1 cellular context compared by ENCODE assay signal in the genomic region with DNA sequence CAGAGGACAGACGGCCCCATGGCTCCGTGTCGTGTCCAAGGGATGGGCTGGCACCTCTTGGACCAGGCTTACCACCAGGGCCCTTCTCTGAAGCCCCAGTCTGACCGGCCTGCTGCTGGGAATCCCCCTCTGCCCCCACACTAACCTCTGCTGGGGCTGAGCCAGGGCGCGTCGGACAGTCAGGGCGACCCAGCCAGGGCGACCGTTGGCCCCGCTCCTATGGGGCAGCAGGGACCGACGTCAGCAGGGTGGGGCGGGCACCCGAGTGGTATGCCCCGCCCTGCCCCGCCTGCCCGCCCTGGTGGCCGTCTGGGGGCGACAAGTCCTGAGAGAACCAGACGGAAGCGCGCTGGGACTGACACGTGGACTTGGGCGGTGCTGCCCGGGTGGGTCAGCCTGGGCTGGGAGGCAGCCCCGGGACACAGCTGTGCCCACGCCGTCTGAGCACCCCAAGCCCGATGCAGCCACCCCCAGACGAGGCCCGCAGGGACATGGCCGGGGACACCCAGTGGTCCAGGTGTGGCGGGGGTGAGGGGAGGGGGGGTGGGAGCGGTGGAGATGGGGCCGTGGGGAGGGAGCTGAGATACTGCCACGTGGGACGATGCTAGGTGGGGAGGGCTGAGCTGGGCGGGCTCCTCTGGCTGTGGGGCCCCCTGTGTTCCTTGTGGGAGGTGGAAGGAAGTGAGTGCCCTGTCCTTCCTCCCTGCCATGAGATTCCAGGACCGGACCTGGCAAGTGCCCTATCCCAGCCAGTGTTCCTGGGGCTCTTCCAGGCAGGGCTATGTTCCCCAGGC.
TF ChIP-seq lines count a peak whose summit lies in the region.

A gene with protein sequence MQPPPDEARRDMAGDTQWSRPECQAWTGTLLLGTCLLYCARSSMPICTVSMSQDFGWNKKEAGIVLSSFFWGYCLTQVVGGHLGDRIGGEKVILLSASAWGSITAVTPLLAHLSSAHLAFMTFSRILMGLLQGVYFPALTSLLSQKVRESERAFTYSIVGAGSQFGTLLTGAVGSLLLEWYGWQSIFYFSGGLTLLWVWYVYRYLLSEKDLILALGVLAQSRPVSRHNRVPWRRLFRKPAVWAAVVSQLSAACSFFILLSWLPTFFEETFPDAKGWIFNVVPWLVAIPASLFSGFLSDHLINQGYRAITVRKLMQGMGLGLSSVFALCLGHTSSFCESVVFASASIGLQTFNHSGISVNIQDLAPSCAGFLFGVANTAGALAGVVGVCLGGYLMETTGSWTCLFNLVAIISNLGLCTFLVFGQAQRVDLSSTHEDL (plus strand): TSS at position 337 of the 794 bp plus-strand sequence. CDS start 122 bp downstream, at position 459.

TF ChIP-seq in WTC11, 78 proteins besides CTCF, POLR2A, EP300 and RAD21 (continued from another document):
- TF ChIP-seq, protein P1, sequence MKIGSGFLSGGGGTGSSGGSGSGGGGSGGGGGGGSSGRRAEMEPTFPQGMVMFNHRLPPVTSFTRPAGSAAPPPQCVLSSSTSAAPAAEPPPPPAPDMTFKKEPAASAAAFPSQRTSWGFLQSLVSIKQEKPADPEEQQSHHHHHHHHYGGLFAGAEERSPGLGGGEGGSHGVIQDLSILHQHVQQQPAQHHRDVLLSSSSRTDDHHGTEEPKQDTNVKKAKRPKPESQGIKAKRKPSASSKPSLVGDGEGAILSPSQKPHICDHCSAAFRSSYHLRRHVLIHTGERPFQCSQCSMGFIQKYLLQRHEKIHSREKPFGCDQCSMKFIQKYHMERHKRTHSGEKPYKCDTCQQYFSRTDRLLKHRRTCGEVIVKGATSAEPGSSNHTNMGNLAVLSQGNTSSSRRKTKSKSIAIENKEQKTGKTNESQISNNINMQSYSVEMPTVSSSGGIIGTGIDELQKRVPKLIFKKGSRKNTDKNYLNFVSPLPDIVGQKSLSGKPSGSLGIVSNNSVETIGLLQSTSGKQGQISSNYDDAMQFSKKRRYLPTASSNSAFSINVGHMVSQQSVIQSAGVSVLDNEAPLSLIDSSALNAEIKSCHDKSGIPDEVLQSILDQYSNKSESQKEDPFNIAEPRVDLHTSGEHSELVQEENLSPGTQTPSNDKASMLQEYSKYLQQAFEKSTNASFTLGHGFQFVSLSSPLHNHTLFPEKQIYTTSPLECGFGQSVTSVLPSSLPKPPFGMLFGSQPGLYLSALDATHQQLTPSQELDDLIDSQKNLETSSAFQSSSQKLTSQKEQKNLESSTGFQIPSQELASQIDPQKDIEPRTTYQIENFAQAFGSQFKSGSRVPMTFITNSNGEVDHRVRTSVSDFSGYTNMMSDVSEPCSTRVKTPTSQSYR (CRISPR knock-in tag; IDR thresholded peaks at IDR 0.05), result no peak
- TF ChIP-seq, protein P2, sequence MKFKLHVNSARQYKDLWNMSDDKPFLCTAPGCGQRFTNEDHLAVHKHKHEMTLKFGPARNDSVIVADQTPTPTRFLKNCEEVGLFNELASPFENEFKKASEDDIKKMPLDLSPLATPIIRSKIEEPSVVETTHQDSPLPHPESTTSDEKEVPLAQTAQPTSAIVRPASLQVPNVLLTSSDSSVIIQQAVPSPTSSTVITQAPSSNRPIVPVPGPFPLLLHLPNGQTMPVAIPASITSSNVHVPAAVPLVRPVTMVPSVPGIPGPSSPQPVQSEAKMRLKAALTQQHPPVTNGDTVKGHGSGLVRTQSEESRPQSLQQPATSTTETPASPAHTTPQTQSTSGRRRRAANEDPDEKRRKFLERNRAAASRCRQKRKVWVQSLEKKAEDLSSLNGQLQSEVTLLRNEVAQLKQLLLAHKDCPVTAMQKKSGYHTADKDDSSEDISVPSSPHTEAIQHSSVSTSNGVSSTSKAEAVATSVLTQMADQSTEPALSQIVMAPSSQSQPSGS (CRISPR knock-in tag; IDR thresholded peaks at IDR 0.05; ENCODE audit: borderline replicate concordance, low read depth), result no peak
- TF ChIP-seq, protein P3, sequence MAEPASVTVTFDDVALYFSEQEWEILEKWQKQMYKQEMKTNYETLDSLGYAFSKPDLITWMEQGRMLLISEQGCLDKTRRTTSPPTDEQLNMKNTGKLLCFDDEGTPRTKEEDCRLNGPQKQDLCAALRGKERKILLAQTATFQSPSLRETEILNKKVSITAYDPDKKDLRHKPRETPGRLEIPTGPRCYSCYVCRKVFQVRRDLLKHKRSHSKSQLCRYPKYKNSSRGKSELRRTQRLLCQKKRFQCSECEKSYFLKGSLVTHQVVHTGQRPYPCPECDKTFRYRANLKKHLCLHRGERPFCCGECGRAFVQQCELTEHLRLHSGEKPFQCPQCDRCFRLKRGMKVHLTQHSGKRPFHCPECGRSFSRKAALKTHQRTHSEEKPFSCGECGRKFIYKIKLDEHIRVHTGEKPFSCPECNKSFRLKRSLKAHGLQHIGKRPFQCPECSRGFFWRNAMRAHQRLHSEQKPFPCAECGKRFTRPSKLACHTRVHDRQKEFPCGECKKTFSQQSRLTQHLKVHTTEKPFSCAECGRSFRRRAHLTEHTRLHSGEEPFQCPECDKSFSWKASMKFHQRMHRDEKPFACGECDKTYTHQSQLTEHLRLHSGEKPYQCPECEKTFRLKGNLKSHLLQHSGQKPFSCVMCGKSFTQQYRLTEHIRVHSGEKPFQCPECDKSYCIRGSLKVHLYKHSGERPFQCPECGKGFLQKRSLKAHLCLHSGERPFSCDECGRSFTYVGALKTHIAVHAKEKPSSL (CRISPR knock-in tag; conservative IDR thresholded peaks at IDR 0.05), result no peak
- TF ChIP-seq FOXJ3 (CRISPR knock-in tag; IDR thresholded peaks at IDR 0.05; ENCODE audit: borderline replicate concordance), result no peak
- TF ChIP-seq ELF4 (CRISPR knock-in tag; IDR thresholded peaks at IDR 0.05; ENCODE audit: low read depth), result no peak
- TF ChIP-seq, protein P4, sequence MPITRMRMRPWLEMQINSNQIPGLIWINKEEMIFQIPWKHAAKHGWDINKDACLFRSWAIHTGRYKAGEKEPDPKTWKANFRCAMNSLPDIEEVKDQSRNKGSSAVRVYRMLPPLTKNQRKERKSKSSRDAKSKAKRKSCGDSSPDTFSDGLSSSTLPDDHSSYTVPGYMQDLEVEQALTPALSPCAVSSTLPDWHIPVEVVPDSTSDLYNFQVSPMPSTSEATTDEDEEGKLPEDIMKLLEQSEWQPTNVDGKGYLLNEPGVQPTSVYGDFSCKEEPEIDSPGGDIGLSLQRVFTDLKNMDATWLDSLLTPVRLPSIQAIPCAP (CRISPR knock-in tag; IDR thresholded peaks at IDR 0.05), result 0 out of 2 replicates have a peak, but pooled peaks have one; percentile 27
- no peak for TF ChIP-seq NR1H2 (CRISPR knock-in tag; IDR thresholded peaks at IDR 0.05)
